Comparison of ENCODE assay signal across 8 cellular contexts in the genomic region with DNA sequence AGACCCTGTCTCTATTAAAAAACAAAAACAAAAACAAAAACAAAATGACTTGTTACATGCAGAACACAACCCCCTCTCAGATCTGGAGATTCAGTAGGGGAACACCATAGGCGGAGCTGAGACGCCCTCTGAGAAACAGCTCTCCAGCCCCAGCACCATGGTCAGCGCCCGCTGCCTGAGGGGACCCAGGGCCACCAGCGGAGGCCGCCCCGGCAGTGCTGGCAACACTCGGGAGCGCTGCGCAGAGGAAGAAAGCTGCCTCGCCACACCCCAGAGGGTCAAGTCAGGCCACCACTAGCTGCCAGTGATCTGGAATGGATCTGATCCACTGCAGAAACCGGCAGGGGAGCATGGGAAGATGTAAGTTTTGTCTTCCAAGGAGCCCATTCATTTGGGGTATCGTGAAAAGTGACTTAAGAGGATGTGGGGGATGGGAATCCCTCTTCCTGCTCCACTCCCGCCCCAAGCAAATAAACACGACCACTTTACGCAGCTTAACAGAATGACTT.
DNase-seq lines count a peak whose midpoint lies in the region; ATAC-seq lines count a peak whose summit lies in the region.

No MANE protein-coding gene starts in this region.

- DNase-seq in SIG-M5 treated with dmso at 0.1 percent for 504 hours (lab: John Stamatoyannopoulos, UW; ENCODE audit: unreplicated experiment) (peak; percentile 44), SIG-M5 (lab: John Stamatoyannopoulos, UW) (no peak), iPS-NIHi7 (ENCODE audit: extremely low spot score) (peak; percentile 87), NCI-H748 (lab: John Stamatoyannopoulos, UW; ENCODE audit: unreplicated experiment) (no peak), Ammon's horn (ENCODE audit: low spot score) (no peak)

- peak; percentile 21 for ATAC-seq in stimulated activated memory B cell treated with anti-CD40 and anti-IgM and Interleukin-4, amounts not matched to agents 10 μg/mL and 1 μg/mL and 100 μg/mL, for 72 hours
- no peak for ATAC-seq in HG03280 (IDR thresholded peaks at IDR 0.05; ENCODE audit: unreplicated experiment)

- peaks cover 16% of the 10 kb centered on the region for H3K4me1 Mint-ChIP-seq in activated naive CD8-positive, alpha-beta T cell (ENCODE audit: low read depth)
- peaks cover 20% of the 10 kb centered on the region for H3K4me1 Mint-ChIP-seq in stimulated activated memory B cell treated with anti-CD40 and anti-IgM and Interleukin-4, amounts not matched to agents 10 μg/mL and 1 μg/mL and 100 μg/mL, for 72 hours

- peaks cover 34% of the 10 kb centered on the region for H3K27me3 Mint-ChIP-seq in activated naive CD8-positive, alpha-beta T cell
- peaks cover 85% of the 10 kb centered on the region for H3K27me3 Mint-ChIP-seq in stimulated activated memory B cell treated with anti-CD40 and anti-IgM and Interleukin-4, amounts not matched to agents 10 μg/mL and 1 μg/mL and 100 μg/mL, for 72 hours

- H3K9me3 Mint-ChIP-seq in activated naive CD8-positive, alpha-beta T cell (ENCODE audit: low read depth) = no peaks in the 10 kb centered on the region
- no peaks in the 10 kb centered on the region for H3K9me3 Mint-ChIP-seq in stimulated activated memory B cell treated with anti-CD40 and anti-IgM and Interleukin-4, amounts not matched to agents 10 μg/mL and 1 μg/mL and 100 μg/mL, for 72 hours

- H3K36me3 Mint-ChIP-seq in activated naive CD8-positive, alpha-beta T cell = peaks cover 2% of the 10 kb centered on the region
- H3K36me3 Mint-ChIP-seq in stimulated activated memory B cell treated with anti-CD40 and anti-IgM and Interleukin-4, amounts not matched to agents 10 μg/mL and 1 μg/mL and 100 μg/mL, for 72 hours = peaks cover 6% of the 10 kb centered on the region

- no peak overlapping the region for H3K27ac Mint-ChIP-seq in activated naive CD8-positive, alpha-beta T cell
- H3K27ac Mint-ChIP-seq in stimulated activated memory B cell treated with anti-CD40 and anti-IgM and Interleukin-4, amounts not matched to agents 10 μg/mL and 1 μg/mL and 100 μg/mL, for 72 hours = peak overlapping the region; percentile 64

- H3K4me3 Mint-ChIP-seq in activated naive CD8-positive, alpha-beta T cell = peak overlapping the region; percentile 89
- peak overlapping the region; percentile 65 for H3K4me3 Mint-ChIP-seq in stimulated activated memory B cell treated with anti-CD40 and anti-IgM and Interleukin-4, amounts not matched to agents 10 μg/mL and 1 μg/mL and 100 μg/mL, for 72 hours

Comparison
In these comparisons a context has a peak if more than half of its experiments do, and no peak if none do; other contexts are left out.
1. DNase-seq: peak in SIG-M5 treated with dmso at 0.1 percent for 504 hours (single experiment) and iPS-NIHi7 (single experiment); none in SIG-M5 (single experiment), NCI-H748 (single experiment) and Ammon's horn (single experiment).